ENCODE assay signal across 21 cellular contexts in the genomic region with DNA sequence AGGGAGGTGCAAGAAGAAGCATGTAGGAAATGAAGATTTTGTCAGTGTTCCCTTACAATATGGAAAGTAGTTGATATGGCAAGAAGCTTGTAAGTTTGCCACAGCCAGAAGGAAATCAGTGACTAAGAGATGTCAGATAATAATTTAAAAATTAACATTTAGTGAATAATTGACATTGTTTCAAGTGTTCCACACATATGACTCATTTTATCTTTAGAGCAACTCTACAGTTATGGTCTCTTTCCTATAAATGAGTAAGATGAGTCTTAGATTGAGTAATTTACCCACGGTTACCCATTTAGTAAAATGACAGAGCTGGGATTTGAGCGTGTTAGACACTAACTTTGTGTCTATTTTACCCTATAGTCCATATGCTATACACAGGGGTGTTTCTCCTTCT.
A peak's percentile ranks its signal among the peaks of the same experiment; 100 is the strongest.
DNase-seq lines count a peak whose midpoint lies in the region; ATAC-seq and TF ChIP-seq lines count a peak whose summit lies in the region.
"Had no signal": no experiment of that assay in that cellular context is flagged by ENCODE, and none has a peak within 500 bp of the region (broad histone marks: within the 10 kb centered on the region; RNA-seq: fewer than 3 reads in every experiment).

No MANE protein-coding gene starts in this region.

- intact Hi-C loops in MCF 10A (cut with micrococcal nuclease) (no loop called here), breast epithelium (cut with DNase I; ENCODE audit: low total_unique reads) (no loop called here)

- H3K9me3 ChIP-seq in breast epithelium (peaks cover 0 to 6% of the 10 kb centered on the region in 2 donors), smooth muscle cell (replicated peaks; ENCODE audit: low read depth) (no peaks in the 10 kb centered on the region), BE2C (no peaks in the 10 kb centered on the region)
- H3K9me3 ChIP-seq: BLaER1, sigmoid colon had no signal

- H3K79me2 ChIP-seq in smooth muscle cell (ENCODE audit: low read depth), result no peaks in the 10 kb centered on the region

- CTCF ChIA-PET in MCF 10A (lab: Yijun Ruan, JAX), result interaction anchor here (0.7 kb wide), 1 partner anchor 183 kb away, joined by 3 read pairs; no protein-coding TSS in a partner anchor

- no peak for TF ChIP-seq POLR2A in breast epithelium (IDR thresholded peaks at IDR 0.05)

- POLR2A ChIA-PET in MCF 10A (lab: Yijun Ruan, JAX), result no interaction called here

- H3K27ac Mint-ChIP-seq in MCF 10A (ENCODE audit: low read depth, unreplicated experiment), result no peak overlapping the region
- H3K27ac Mint-ChIP-seq in chondrocyte (ENCODE audit: unreplicated experiment), result no peak overlapping the region
- H3K27ac Mint-ChIP-seq: activated CD4-positive, alpha-beta memory T cell treated with anti-CD3 and anti-CD28 coated beads for 36 hours; activated naive CD8-positive, alpha-beta T cell treated with anti-CD3 and anti-CD28 coated beads, Interleukin-2, amount 10 ng/mL, durations not matched to agents 7 days and 5 days; activated T-cell treated with anti-CD3 and anti-CD28 coated beads, Interleukin-2, amount 50 U/mL, for 72 hours had no signal

- TF ChIP-seq CTCF in MCF 10A (IDR thresholded peaks at IDR 0.05; ENCODE audit: unreplicated experiment), result no peak
- TF ChIP-seq CTCF in breast epithelium (IDR thresholded peaks at IDR 0.05), result no peak
- no peak for TF ChIP-seq CTCF in smooth muscle cell (IDR thresholded peaks at IDR 0.05; ENCODE audit: borderline replicate concordance, insufficient read depth, poor library complexity, severe bottlenecking)
- TF ChIP-seq CTCF in chondrocyte (IDR thresholded peaks at IDR 0.05), result no peak
- TF ChIP-seq CTCF in BE2C (IDR thresholded peaks at IDR 0.05; ENCODE audit: low read depth, low read length), result no peak

- H3F3A ChIP-seq in smooth muscle cell (ENCODE audit: low read depth), result no peaks in the 10 kb centered on the region

- peaks cover 0 to 32% of the 10 kb centered on the region in 2 donors for H3K27me3 ChIP-seq in breast epithelium
- H3K27me3 ChIP-seq in smooth muscle cell (ENCODE audit: low read depth), result no peaks in the 10 kb centered on the region
- H3K27me3 ChIP-seq in BE2C, result no peaks in the 10 kb centered on the region
- H3K27me3 ChIP-seq: sigmoid colon had no signal

- WGBS in smooth muscle cell (ENCODE audit: low lambda C conversion rate), result 51% methylated on average over 2 of the region's 2 CpGs

- BruUV-seq in MCF 10A (replicated peaks; lab: Mats Ljungman, UMichigan), result no TSS peak

- H3K36me3 Mint-ChIP-seq in MCF 10A (ENCODE audit: insufficient read depth, unreplicated experiment), result no peaks in the 10 kb centered on the region
- no peaks in the 10 kb centered on the region for H3K36me3 Mint-ChIP-seq in chondrocyte (ENCODE audit: low read depth)
- H3K36me3 Mint-ChIP-seq: activated CD4-positive, alpha-beta memory T cell treated with anti-CD3 and anti-CD28 coated beads for 36 hours; activated naive CD8-positive, alpha-beta T cell treated with anti-CD3 and anti-CD28 coated beads, Interleukin-2, amount 10 ng/mL, durations not matched to agents 7 days and 5 days had no signal

- H3K9me3 Mint-ChIP-seq in MCF 10A (ENCODE audit: unreplicated experiment), result peaks cover 9% of the 10 kb centered on the region
- peaks cover 5% of the 10 kb centered on the region for H3K9me3 Mint-ChIP-seq in chondrocyte (ENCODE audit: low read depth)
- H3K9me3 Mint-ChIP-seq: activated CD4-positive, alpha-beta memory T cell treated with anti-CD3 and anti-CD28 coated beads for 36 hours; activated naive CD8-positive, alpha-beta T cell treated with anti-CD3 and anti-CD28 coated beads, Interleukin-2, amount 10 ng/mL, durations not matched to agents 7 days and 5 days had no signal

- no peak overlapping the region for H3K4me3 Mint-ChIP-seq in MCF 10A (ENCODE audit: unreplicated experiment)
- H3K4me3 Mint-ChIP-seq in chondrocyte (ENCODE audit: unreplicated experiment), result no peak overlapping the region
- H3K4me3 Mint-ChIP-seq: activated CD4-positive, alpha-beta memory T cell treated with anti-CD3 and anti-CD28 coated beads for 36 hours; activated naive CD8-positive, alpha-beta T cell treated with anti-CD3 and anti-CD28 coated beads, Interleukin-2, amount 10 ng/mL, durations not matched to agents 7 days and 5 days; activated T-cell treated with anti-CD3 and anti-CD28 coated beads, Interleukin-2, amount 50 U/mL, for 72 hours had no signal

- H3K4me1 ChIP-seq in breast epithelium, result no peaks in the 10 kb centered on the region
- peaks cover 11% of the 10 kb centered on the region for H3K4me1 ChIP-seq in smooth muscle cell (ENCODE audit: low read depth)
- no peaks in the 10 kb centered on the region for H3K4me1 ChIP-seq in BE2C
- H3K4me1 ChIP-seq: BLaER1, sigmoid colon had no signal

- no peaks in the 10 kb centered on the region for H4K20me1 ChIP-seq in smooth muscle cell (ENCODE audit: low read depth)
- H4K20me1 ChIP-seq: BLaER1 had no signal

- H2AFZ ChIP-seq in smooth muscle cell (ENCODE audit: low read depth), result no peak overlapping the region

- H3K4me3 ChIP-seq in breast epithelium (no peak overlapping the region), smooth muscle cell (no peak overlapping the region), BE2C (ENCODE audit: low read depth, low read length) (no peak overlapping the region)
- H3K4me3 ChIP-seq: BLaER1, sigmoid colon had no signal

- H3K36me3 ChIP-seq in breast epithelium (no peaks in the 10 kb centered on the region), smooth muscle cell (ENCODE audit: low read depth) (no peaks in the 10 kb centered on the region), BE2C (no peaks in the 10 kb centered on the region)
- H3K36me3 ChIP-seq: BLaER1, sigmoid colon had no signal

- H3K27me3 Mint-ChIP-seq in MCF 10A (ENCODE audit: insufficient read depth, unreplicated experiment) (peaks cover 48% of the 10 kb centered on the region), chondrocyte (ENCODE audit: low read depth) (no peaks in the 10 kb centered on the region)
- H3K27me3 Mint-ChIP-seq: activated CD4-positive, alpha-beta memory T cell treated with anti-CD3 and anti-CD28 coated beads for 36 hours; activated naive CD8-positive, alpha-beta T cell treated with anti-CD3 and anti-CD28 coated beads, Interleukin-2, amount 10 ng/mL, durations not matched to agents 7 days and 5 days had no signal

- ATAC-seq in HG02623 (IDR thresholded peaks at IDR 0.05; ENCODE audit: unreplicated experiment) (peak; percentile 90), HG03432 (IDR thresholded peaks at IDR 0.05; ENCODE audit: unreplicated experiment) (peak; percentile 78)
- ATAC-seq: Right ventricle myocardium inferior had no signal

- H3K27ac ChIP-seq in breast epithelium (no peak overlapping the region), smooth muscle cell (ENCODE audit: low read depth) (peak overlapping the region; percentile 5)
- H3K27ac ChIP-seq: 22Rv1, BLaER1, sigmoid colon had no signal

- H3K4me2 ChIP-seq in smooth muscle cell, result no peak overlapping the region
- H3K4me2 ChIP-seq: BLaER1 had no signal

- DNase-seq in MCF 10A (ENCODE audit: unreplicated experiment), result peak; percentile 8
- no peak for DNase-seq in breast epithelium (ENCODE audit: low spot score in 2 of 2)
- DNase-seq in smooth muscle cell (lab: John Stamatoyannopoulos, UW; ENCODE audit: unreplicated experiment), result no peak
- DNase-seq in putamen (ENCODE audit: low spot score), result no peak
- no peak for DNase-seq in chondrocyte (ENCODE audit: low spot score)
- no peak for DNase-seq in BE2C
- DNase-seq: activated CD4-positive, alpha-beta memory T cell treated with anti-CD3 and anti-CD28 coated beads for 36 hours; activated naive CD8-positive, alpha-beta T cell treated with anti-CD3 and anti-CD28 coated beads, Interleukin-2, amount 10 ng/mL, durations not matched to agents 7 days and 5 days; activated T-cell treated with anti-CD3 and anti-CD28 coated beads, Interleukin-2, amount 50 U/mL, for 72 hours; dermis blood vessel endothelial cell; DMS153; erythroblast; NCI-H2227 treated with DMSO at 0.1 percent for 48 hours; NK-92 treated with Interleukin-12 subunit alpha and Interleukin-12 subunit beta, amount 100 ng/mL, for 24 hours; sigmoid colon; stimulated activated CD4-positive, alpha-beta T cell treated with anti-CD3 and anti-CD28 coated beads, Interleukin-1b, Interleukin-23, amount 100 ng/mL, for 48 hours had no signal

- H3K9ac ChIP-seq in smooth muscle cell (ENCODE audit: low read depth), result no peak overlapping the region
- H3K9ac ChIP-seq: BLaER1 had no signal

- no peaks in the 10 kb centered on the region for H3K4me1 Mint-ChIP-seq in MCF 10A (ENCODE audit: insufficient read depth, unreplicated experiment)
- no peaks in the 10 kb centered on the region for H3K4me1 Mint-ChIP-seq in chondrocyte (ENCODE audit: low read depth)
- H3K4me1 Mint-ChIP-seq: activated naive CD8-positive, alpha-beta T cell treated with anti-CD3 and anti-CD28 coated beads, Interleukin-2, amount 10 ng/mL, durations not matched to agents 7 days and 5 days had no signal
